Comparison of ENCODE assay signal across 1 cellular context in genomic region chr17:28115046-28115445, GRCh38.
TF ChIP-seq lines count a peak whose summit lies in the region.

No MANE protein-coding gene starts in this region.

TF ChIP-seq in GM23338, 12 proteins besides CTCF, POLR2A, EP300 and RAD21:
- TF ChIP-seq ZNF462 (CRISPR knock-in tag; IDR thresholded peaks at IDR 0.05) (no peak), CREB1 (CRISPR knock-in tag; IDR thresholded peaks at IDR 0.05; ENCODE audit: low read depth) (no peak), JUNB (IDR thresholded peaks at IDR 0.05; ENCODE audit: unreplicated experiment) (no peak), ZNF331 (CRISPR knock-in tag; IDR thresholded peaks at IDR 0.05; ENCODE audit: low read depth) (no peak), REST (IDR thresholded peaks at IDR 0.05; ENCODE audit: unreplicated experiment) (no peak), EZH2phosphoT487 (IDR thresholded peaks at IDR 0.05; ENCODE audit: unreplicated experiment) (no peak), POLR2AphosphoS5 (IDR thresholded peaks at IDR 0.05; ENCODE audit: low read depth) (no peak), STAT1 (IDR thresholded peaks at IDR 0.05; ENCODE audit: unreplicated experiment) (no peak), NANOG (IDR thresholded peaks at IDR 0.05; ENCODE audit: borderline replicate concordance) (no peak), EZH2 (IDR thresholded peaks at IDR 0.05; ENCODE audit: low read depth, unreplicated experiment) (no peak), ZNF114 (CRISPR knock-in tag; IDR thresholded peaks at IDR 0.05) (no peak), ETS1 (IDR thresholded peaks at IDR 0.05) (no peak)
